25 cellular contexts compared by ENCODE assay signal in genomic region chr6:142153230-142153629, GRCh38. TPM values are rescaled to one million over a fixed set of nuclear protein-coding genes. Genes with fewer than 3 reads are reported as not detected.
DNase-seq lines count a peak whose midpoint lies in the region; ATAC-seq and FAIRE-seq lines count a peak whose summit lies in the region.
"Had no signal": no experiment of that assay in that cellular context is flagged by ENCODE, and none has a peak within 500 bp of the region (broad histone marks: within the 10 kb centered on the region; RNA-seq: fewer than 3 reads in every experiment).

No MANE protein-coding gene starts in this region.

- H3K4me3 Mint-ChIP-seq in activated naive CD8-positive, alpha-beta T cell = no peak overlapping the region
- H3K4me3 Mint-ChIP-seq in memory B cell = no peak overlapping the region
- H3K4me3 Mint-ChIP-seq: activated naive CD4-positive, alpha-beta T cell treated with anti-CD3 and anti-CD28 coated beads for 36 hours; T-helper 2 cell treated with Interferon-gamma antibody and Interleukin-4, amounts not matched to agents 5 μg/mL and 100 μg/mL, for 36 hours had no signal

- peaks cover 80% of the 10 kb centered on the region for H3K4me1 Mint-ChIP-seq in activated naive CD8-positive, alpha-beta T cell (ENCODE audit: low read depth)
- H3K4me1 Mint-ChIP-seq in memory B cell = peaks cover 37% of the 10 kb centered on the region

- H3K9me3 Mint-ChIP-seq in activated naive CD4-positive, alpha-beta T cell treated with anti-CD3 and anti-CD28 coated beads, Interleukin-2, amount 50 U/mL, for 72 hours = no peaks in the 10 kb centered on the region
- H3K9me3 Mint-ChIP-seq in activated naive CD8-positive, alpha-beta T cell (ENCODE audit: low read depth) = no peaks in the 10 kb centered on the region
- H3K9me3 Mint-ChIP-seq in memory B cell = no peaks in the 10 kb centered on the region
- H3K9me3 Mint-ChIP-seq: activated naive CD4-positive, alpha-beta T cell treated with anti-CD3 and anti-CD28 coated beads for 36 hours; T-helper 2 cell treated with Interferon-gamma antibody and Interleukin-4, amounts not matched to agents 5 μg/mL and 100 μg/mL, for 36 hours had no signal

- no peak for FAIRE-seq in frontal cortex (lab: Jason Lieb, UNC)

- no peaks in the 10 kb centered on the region for H3K27me3 Mint-ChIP-seq in activated naive CD8-positive, alpha-beta T cell
- no peaks in the 10 kb centered on the region for H3K27me3 Mint-ChIP-seq in memory B cell

- peaks cover 7 to 15% of the 10 kb centered on the region in 2 donors for H3K36me3 Mint-ChIP-seq in activated naive CD4-positive, alpha-beta T cell treated with anti-CD3 and anti-CD28 coated beads, Interleukin-2, amount 50 U/mL, for 72 hours
- H3K36me3 Mint-ChIP-seq in activated naive CD8-positive, alpha-beta T cell = no peaks in the 10 kb centered on the region
- peaks cover 12% of the 10 kb centered on the region for H3K36me3 Mint-ChIP-seq in memory B cell

- DNase-seq in activated naive CD4-positive, alpha-beta T cell treated with anti-CD3 and anti-CD28 coated beads, Interleukin-2, amount 50 U/mL, for 72 hours (ENCODE audit: low spot score in 2 of 2) = no peak
- DNase-seq in activated naive CD4-positive, alpha-beta T cell (lab: John Stamatoyannopoulos, UW) = no peak
- DNase-seq in memory B cell (ENCODE audit: low spot score in 2 of 2) (no peak), frontal cortex (ENCODE audit: low spot score in 2 of 2) (no peak), medulla oblongata (ENCODE audit: extremely low spot score) (no peak)
- DNase-seq: activated CD4-positive, alpha-beta T cell treated with anti-CD3 and anti-CD28 coated beads, Interleukin-2, amount 50 U/mL, for 1 hour; activated naive CD4-positive, alpha-beta T cell treated with anti-CD3 and anti-CD28 coated beads for 36 hours; C1 segment of cervical spinal cord; DND-41; foreskin melanocyte; NCI-H1092; NCI-H187 treated with DMSO at 0.1 percent for 48 hours; NCI-H526 treated with DMSO at 0.1 percent for 48 hours; small intestine; stimulated activated CD4-positive, alpha-beta T cell treated with anti-CD3 and anti-CD28 coated beads, Interleukin-2, amount 100 ng/mL, for 24 hours had no signal

- H3K27ac Mint-ChIP-seq in activated naive CD4-positive, alpha-beta T cell treated with anti-CD3 and anti-CD28 coated beads, Interleukin-2, amount 50 U/mL, for 72 hours = peak overlapping the region in 1 of 2 donors; percentile 40
- peak overlapping the region; percentile 50 for H3K27ac Mint-ChIP-seq in activated naive CD8-positive, alpha-beta T cell
- peak overlapping the region; percentile 43 for H3K27ac Mint-ChIP-seq in memory B cell
- H3K27ac Mint-ChIP-seq: activated naive CD4-positive, alpha-beta T cell treated with anti-CD3 and anti-CD28 coated beads for 36 hours; T-helper 2 cell treated with Interferon-gamma antibody and Interleukin-4, amounts not matched to agents 5 μg/mL and 100 μg/mL, for 36 hours had no signal

- peak; percentile 44 to 69 for ATAC-seq in activated naive CD4-positive, alpha-beta T cell treated with anti-CD3 and anti-CD28 coated beads, Interleukin-2, amount 50 U/mL, for 72 hours
- no peak for ATAC-seq in memory B cell (ENCODE audit: low read depth)
- ATAC-seq in GM18519 (IDR thresholded peaks at IDR 0.05; ENCODE audit: low FRiP score, unreplicated experiment) = no peak
- ATAC-seq: HCT116 had no signal

RNA-seq across cellular contexts. Expression of gene VTA1, which starts 6.2 kb away (rescaled TPM):
- 10 to 100 TPM; 42.6 to 59.4 TPM for total RNA-seq in activated naive CD4-positive, alpha-beta T cell treated with anti-CD3 and anti-CD28 coated beads, Interleukin-2, amount 50 U/mL, for 72 hours
- total RNA-seq in frontal cortex = 73.0 TPM

RNA-seq across cellular contexts. Expression of gene NMBR, which starts 6.3 kb away (rescaled TPM):
- total RNA-seq in activated naive CD4-positive, alpha-beta T cell treated with anti-CD3 and anti-CD28 coated beads, Interleukin-2, amount 50 U/mL, for 72 hours = not detected
- 4.9 TPM for total RNA-seq in frontal cortex
- total RNA-seq: activated naive CD4-positive, alpha-beta T cell treated with anti-CD3 and anti-CD28 coated beads for 36 hours; epithelial cell of proximal tubule; mesenteric fat pad; ureter had no signal

RNA-seq across cellular contexts. Expression of gene GJE1, which starts 20.5 kb away (rescaled TPM):
- total RNA-seq in activated naive CD4-positive, alpha-beta T cell treated with anti-CD3 and anti-CD28 coated beads, Interleukin-2, amount 50 U/mL, for 72 hours = not detected
- total RNA-seq in frontal cortex = not detected
- total RNA-seq: activated naive CD4-positive, alpha-beta T cell treated with anti-CD3 and anti-CD28 coated beads for 36 hours; cerebellum; epithelial cell of proximal tubule; hepatocyte; mesenteric fat pad; suprapubic skin; ureter had no signal

Comparison
In these comparisons a context has a peak if more than half of its experiments do, and no peak if none do; other contexts are left out.
1. ATAC-seq: peak in activated naive CD4-positive, alpha-beta T cell treated with anti-CD3 and anti-CD28 coated beads, Interleukin-2, amount 50 U/mL, for 72 hours (2 of 2); none in memory B cell (single experiment) and GM18519 (single experiment).